ENCODE assay signal across 9 cellular contexts in the genomic region with DNA sequence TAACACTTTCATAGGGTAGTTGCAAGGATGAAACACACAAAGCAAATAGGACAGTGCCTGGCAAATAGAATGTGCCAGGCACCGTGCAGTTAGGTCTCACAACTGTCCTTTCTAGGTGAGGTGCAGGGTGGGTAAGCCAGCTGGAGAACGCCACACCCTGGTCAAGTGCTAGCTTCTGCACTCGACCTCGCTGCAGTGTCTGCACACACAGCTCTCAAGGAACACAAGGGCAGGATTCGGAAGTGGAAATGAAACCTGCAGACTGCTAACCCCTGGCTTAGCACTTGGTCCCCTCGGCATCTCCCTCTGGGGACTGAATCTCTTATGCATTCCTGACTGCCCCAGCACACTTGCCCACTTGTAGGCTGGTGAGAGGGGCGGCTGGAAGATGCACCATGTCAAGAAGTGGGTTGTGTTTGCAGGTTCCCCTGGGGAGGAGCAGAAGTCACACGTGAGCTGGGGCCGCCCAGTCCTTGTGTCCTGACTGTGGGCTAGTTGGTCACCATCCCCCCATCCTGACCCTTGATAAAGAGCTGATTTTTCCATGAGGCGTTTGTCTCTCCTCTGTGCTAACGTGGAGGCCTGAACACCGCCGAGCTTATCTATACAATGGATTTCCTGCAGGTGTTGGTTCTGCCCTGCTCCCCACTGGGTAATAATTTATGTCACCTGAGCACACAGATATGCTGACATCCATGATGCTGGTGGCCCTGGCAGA.
DNase-seq lines count a peak whose midpoint lies in the region; ATAC-seq and TF ChIP-seq lines count a peak whose summit lies in the region.
"Had no signal": no experiment of that assay in that cellular context is flagged by ENCODE, and none has a peak within 500 bp of the region (broad histone marks: within the 10 kb centered on the region; RNA-seq: fewer than 3 reads in every experiment).

No MANE protein-coding gene starts in this region.

- no peak for TF ChIP-seq POLR2A in gastroesophageal sphincter (IDR thresholded peaks at IDR 0.05)
- TF ChIP-seq POLR2A in upper lobe of left lung (IDR thresholded peaks at IDR 0.05) = no peak

- peak overlapping the region; percentile 10 to 73 (median 21) for H3K4me3 Mint-ChIP-seq in T-cell

- ATAC-seq in Right ventricle myocardium inferior (no peak), Right ventricle myocardium superior (ENCODE audit: poor library complexity) (no peak), T-cell (replicated peaks in 1 of 4) (no peak), gastroesophageal sphincter (no peak), upper lobe of left lung (ENCODE audit: low FRiP score in 2 of 2) (peak in 1 of 2 donors; percentile 38)

- 75 to 89% methylated on average over 5 to 11 of the region's 13 CpGs for WGBS in gastroesophageal sphincter (ENCODE audit: low coverage in 1 of 2), 2 donors
- WGBS in upper lobe of left lung, 2 donors = 66 to 76% methylated on average over 12 to 13 of the region's 13 CpGs

- no peak for TF ChIP-seq EP300 in gastroesophageal sphincter (IDR thresholded peaks at IDR 0.05)
- no peak for TF ChIP-seq EP300 in upper lobe of left lung (IDR thresholded peaks at IDR 0.05)

- H3K4me3 ChIP-seq in gastroesophageal sphincter (no peak overlapping the region), upper lobe of left lung (no peak overlapping the region)

- no peak for TF ChIP-seq CTCF in gastroesophageal sphincter (IDR thresholded peaks at IDR 0.05)
- no peak for TF ChIP-seq CTCF in upper lobe of left lung (IDR thresholded peaks at IDR 0.05)

- H3K27me3 Mint-ChIP-seq in T-cell = no peaks in the 10 kb centered on the region

- peaks cover under 1% of the 10 kb centered on the region for H3K36me3 Mint-ChIP-seq in T-cell

- no peaks in the 10 kb centered on the region for H3K9me3 ChIP-seq in gastroesophageal sphincter
- H3K9me3 ChIP-seq in upper lobe of left lung = no peaks in the 10 kb centered on the region

- intact Hi-C loops in Right ventricle myocardium inferior (cut with DNase I) (no loop called here), Right ventricle myocardium superior (cut with DNase I) (no loop called here)

- DNase-seq in Right ventricle myocardium inferior (ENCODE audit: missing footprints) = peak; percentile 67
- no peak for DNase-seq in Right ventricle myocardium superior
- no peak for DNase-seq in T-cell
- peak in 1 of 2 donors; percentile 71 for DNase-seq in upper lobe of left lung
- DNase-seq in COLO829 (ENCODE audit: low spot score) = no peak
- DNase-seq in NCI-H2171 (lab: John Stamatoyannopoulos, UW) = no peak
- DNase-seq in anterior cingulate cortex (lab: John Stamatoyannopoulos, UW) = no peak
- DNase-seq: NCI-H2227 treated with DMSO at 0.1 percent for 48 hours had no signal

- H3K27ac ChIP-seq in gastroesophageal sphincter (peak overlapping the region in 3 of 4 donors; percentile 62 to 80 (median 76)), upper lobe of left lung (peak overlapping the region in 3 of 4 donors; percentile 35 to 57 (median 53))

- H3K4me1 Mint-ChIP-seq in T-cell = peaks cover 62 to 76% (median 66%) of the 10 kb centered on the region in 3 donors

- no peaks in the 10 kb centered on the region for H3K9me3 Mint-ChIP-seq in T-cell

- POLR2A ChIA-PET in T-cell (lab: Charles Lee) = no interaction called here

- H3K36me3 ChIP-seq in gastroesophageal sphincter = peaks cover 0 to 11% of the 10 kb centered on the region in 2 donors
- H3K36me3 ChIP-seq in upper lobe of left lung = peaks cover 0 to 5% (median 1%) of the 10 kb centered on the region in 4 donors

- CTCF ChIA-PET in T-cell (lab: Charles Lee) = interaction anchor here (0.5 to 0.6 kb wide), 2 partner anchors 25 to 144 kb away, joined by 3 read pairs; no protein-coding TSS in a partner anchor

- no peaks in the 10 kb centered on the region for H3K27me3 ChIP-seq in gastroesophageal sphincter
- no peaks in the 10 kb centered on the region for H3K27me3 ChIP-seq in upper lobe of left lung

- peaks cover 11 to 56% (median 15%) of the 10 kb centered on the region in 3 donors for H3K4me1 ChIP-seq in gastroesophageal sphincter
- H3K4me1 ChIP-seq in upper lobe of left lung = peaks cover 14 to 33% (median 29%) of the 10 kb centered on the region in 4 donors

- peak overlapping the region; percentile 98 to 99 for H3K27ac Mint-ChIP-seq in T-cell
